ENCODE assay signal across 13 cellular contexts in the genomic region with DNA sequence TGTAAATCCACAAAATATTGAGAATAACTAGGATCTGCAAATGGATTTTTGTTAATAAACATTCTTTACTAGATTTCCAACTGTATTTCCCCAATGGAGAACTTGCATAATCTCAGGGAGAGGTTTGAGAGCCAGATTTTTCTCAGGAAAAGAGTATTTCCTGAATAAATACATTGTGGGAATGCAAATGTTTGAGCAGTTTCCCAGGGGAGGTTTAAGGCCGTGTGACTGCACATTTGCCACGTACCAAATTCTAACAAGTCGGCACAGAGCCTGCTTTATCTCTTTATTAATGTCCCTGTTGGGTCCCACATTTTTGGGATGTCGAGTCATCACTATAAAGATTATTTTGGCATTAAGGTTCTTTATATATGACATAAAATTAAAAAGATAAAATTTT. TPM values are rescaled to one million over a fixed set of nuclear protein-coding genes. Genes with fewer than 3 reads are reported as not detected.
DNase-seq lines count a peak whose midpoint lies in the region; ATAC-seq, FAIRE-seq and TF ChIP-seq lines count a peak whose summit lies in the region.
"Had no signal": no experiment of that assay in that cellular context is flagged by ENCODE, and none has a peak within 500 bp of the region (broad histone marks: within the 10 kb centered on the region; RNA-seq: fewer than 3 reads in every experiment).

No MANE protein-coding gene starts in this region.

- no peaks in the 10 kb centered on the region for H3K27me3 Mint-ChIP-seq in chondrocyte (ENCODE audit: low read depth)
- H3K27me3 Mint-ChIP-seq: IgD-negative memory B cell had no signal

- peaks cover 66% of the 10 kb centered on the region for H3K4me1 Mint-ChIP-seq in chondrocyte (ENCODE audit: low read depth)
- H3K4me1 Mint-ChIP-seq: IgD-negative memory B cell had no signal

- H3K27ac Mint-ChIP-seq in chondrocyte (ENCODE audit: unreplicated experiment): peak overlapping the region; percentile 95
- H3K27ac Mint-ChIP-seq: IgD-negative memory B cell had no signal

- peaks cover 3% of the 10 kb centered on the region; the same call in 1 of the 2 replicates for H4K20me1 ChIP-seq in HepG2 (ENCODE audit: insufficient read depth, low read length)

- POLR2A ChIA-PET in HepG2 (lab: Yijun Ruan, JAX): interaction anchor here (1.2 to 4.3 kb wide), 4 partner anchors 13 to 23 kb away, joined by 3 to 20 read pairs (median 6); no protein-coding TSS in a partner anchor

- H2AFZ ChIP-seq in HepG2 (ENCODE audit: low read length): no peak overlapping the region

- CTCF ChIA-PET in HepG2 (lab: Yijun Ruan, JAX; ENCODE audit: low intra/inter-chr PET ratio, low total read pairs): no interaction called here

- H3K4me3 Mint-ChIP-seq in chondrocyte (ENCODE audit: unreplicated experiment): no peak overlapping the region
- H3K4me3 Mint-ChIP-seq: IgD-negative memory B cell had no signal

- TF ChIP-seq CTCF in chondrocyte (IDR thresholded peaks at IDR 0.05): no peak
- no peak for TF ChIP-seq CTCF in HepG2 (CRISPR knock-in tag; IDR thresholded peaks at IDR 0.05)

- H3K9me3 Mint-ChIP-seq in chondrocyte (ENCODE audit: low read depth): peaks cover 6% of the 10 kb centered on the region
- H3K9me3 Mint-ChIP-seq: IgD-negative memory B cell had no signal

- ATAC-seq in HepG2 (peak; percentile 71), HG03175 (IDR thresholded peaks at IDR 0.05; ENCODE audit: unreplicated experiment) (no peak), HG03342 (IDR thresholded peaks at IDR 0.05; ENCODE audit: unreplicated experiment) (no peak)

- peak in 1 of 2 experiments; percentile 75; a peak in 2 of 4 replicates for TF ChIP-seq EP300 in HepG2 (IDR thresholded peaks at IDR 0.05; ENCODE audit: low read depth in 2 of 2, low read length in 2 of 2)
- TF ChIP-seq EP300 in HepG2 (CRISPR knock-in tag; IDR thresholded peaks at IDR 0.05; ENCODE audit: borderline replicate concordance): no peak

- no peaks in the 10 kb centered on the region for H3K9me3 ChIP-seq in HUES48 (ENCODE audit: control insufficient read depth, insufficient read depth, low read length)
- no peaks in the 10 kb centered on the region for H3K9me3 ChIP-seq in HepG2 (ENCODE audit: low read length)

- no peak for TF ChIP-seq POLR2A in HepG2 (IDR thresholded peaks at IDR 0.05; ENCODE audit: insufficient read depth in 1 of 2, low read depth in 2 of 2, low read length in 2 of 2)

- DNase-seq in A172 (ENCODE audit: low spot score): peak; percentile 56
- DNase-seq in chondrocyte (ENCODE audit: low spot score): no peak
- DNase-seq in HepG2 (ENCODE audit: low spot score): peak; percentile 78
- DNase-seq in stimulated activated CD4-positive, alpha-beta T cell treated with anti-CD3 and anti-CD28 coated beads, Interleukin-12 subunit alpha, Interleukin-12 subunit beta, amount 100 ng/mL, for 4 hours: no peak
- no peak for DNase-seq in amniotic stem cell (lab: John Stamatoyannopoulos, UW)
- DNase-seq: AML-193, GF-D8, NCI-H187 treated with DMSO at 0.1 percent for 48 hours, occipital lobe had no signal

- in situ Hi-C loops in HepG2 (cut with HindIII; ENCODE audit: extremely low pct_ligation_motif_present, low pct_unique_long_range_greater_than_20kb): loop anchor here (25.0 kb wide), 1 partner anchor 1910 kb away; the partner anchor contains the start of gene WDR75

- WGBS in HepG2 (ENCODE audit: low lambda C conversion rate): 25% methylated on average over 4 of the region's 4 CpGs

- H3K36me3 Mint-ChIP-seq in chondrocyte (ENCODE audit: low read depth): peaks cover 7% of the 10 kb centered on the region
- H3K36me3 Mint-ChIP-seq: IgD-negative memory B cell had no signal

- no peak for TF ChIP-seq RAD21 in HepG2 (CRISPR knock-in tag; IDR thresholded peaks at IDR 0.05)

- no peak for FAIRE-seq in HepG2 (lab: Jason Lieb, UNC)

- H3K36me3 ChIP-seq in HUES48 (ENCODE audit: control insufficient read depth, insufficient read depth, low read length) (no peaks in the 10 kb centered on the region), HepG2 (replicated peaks in 1 of 2; ENCODE audit: control insufficient read depth in 1 of 2, insufficient read depth in 2 of 2, low read length in 2 of 2) (peaks cover 2 to 31% of the 10 kb centered on the region in 2 experiments)

- H3K4me3 ChIP-seq in HUES48 (ENCODE audit: low read depth, low read length) (no peak overlapping the region), HepG2 (replicated peaks in 1 of 3; ENCODE audit: insufficient read depth in 1 of 3, low read depth in 2 of 3, low read length in 3 of 3) (no peak overlapping the region; a peak in 1 of 6 replicates)

- H3K9ac ChIP-seq in HUES48 (ENCODE audit: low read depth, low read length) (no peak overlapping the region), HepG2 (ENCODE audit: insufficient read depth, low read depth, low read length) (peak overlapping the region; percentile 25; the same call in 1 of the 2 replicates)

- H3K27ac ChIP-seq in HUES48 (ENCODE audit: low read depth, low read length) (peak overlapping the region; percentile 84), HepG2 (ENCODE audit: extremely low read length, insufficient read depth, low read length) (peak overlapping the region; percentile 60)

- H3K4me2 ChIP-seq in HepG2 (ENCODE audit: low read depth, low read length): peak overlapping the region; percentile 33

- H3K4me1 ChIP-seq in HUES48 (ENCODE audit: control insufficient read depth, insufficient read depth, low read length) (peaks cover 46% of the 10 kb centered on the region), HepG2 (ENCODE audit: insufficient read depth, low read length) (peaks cover 89% of the 10 kb centered on the region)

- peaks cover 86% of the 10 kb centered on the region for H3K79me2 ChIP-seq in HepG2 (ENCODE audit: insufficient read depth, low read length)

- intact Hi-C loops in HepG2 (cut with micrococcal nuclease; ENCODE audit: unreplicated experiment): no loop called here

- H3K27me3 ChIP-seq in HUES48 (ENCODE audit: control insufficient read depth, insufficient read depth, low read length): no peaks in the 10 kb centered on the region
- no peaks in the 10 kb centered on the region for H3K27me3 ChIP-seq in HepG2 (ENCODE audit: control insufficient read depth in 1 of 2, insufficient read depth in 2 of 2, low read length in 2 of 2)

- no TSS peak for BruUV-seq in HepG2 (replicated peaks; lab: Mats Ljungman, UMichigan)

TF ChIP-seq in HepG2, 621 proteins besides CTCF, POLR2A, EP300 and RAD21 (continues in another document):
- TF ChIP-seq ZNF451 (CRISPR knock-in tag; IDR thresholded peaks at IDR 0.05): no peak
- peak; percentile 64 for TF ChIP-seq FOXA3 (CRISPR knock-in tag; IDR thresholded peaks at IDR 0.05)
- TF ChIP-seq, protein P1, sequence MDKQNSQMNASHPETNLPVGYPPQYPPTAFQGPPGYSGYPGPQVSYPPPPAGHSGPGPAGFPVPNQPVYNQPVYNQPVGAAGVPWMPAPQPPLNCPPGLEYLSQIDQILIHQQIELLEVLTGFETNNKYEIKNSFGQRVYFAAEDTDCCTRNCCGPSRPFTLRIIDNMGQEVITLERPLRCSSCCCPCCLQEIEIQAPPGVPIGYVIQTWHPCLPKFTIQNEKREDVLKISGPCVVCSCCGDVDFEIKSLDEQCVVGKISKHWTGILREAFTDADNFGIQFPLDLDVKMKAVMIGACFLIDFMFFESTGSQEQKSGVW (CRISPR knock-in tag; IDR thresholded peaks at IDR 0.05; ENCODE audit: borderline replicate concordance): no peak
- peak; percentile 23 for TF ChIP-seq ASH2L (IDR thresholded peaks at IDR 0.05; ENCODE audit: insufficient read length, low read depth, low read length)
- peak; percentile 31; the same call in 1 of the 2 replicates for TF ChIP-seq NAIF1 (CRISPR knock-in tag; IDR thresholded peaks at IDR 0.05; ENCODE audit: borderline replicate concordance)

RNA-seq across cellular contexts. Expression of gene TFPI, which starts 27.0 kb away (rescaled TPM):
- total RNA-seq in A172 (2014; rRNA removed; shearing (Covaris generic)): 166 and 226 TPM in 2 replicates
- total RNA-seq in chondrocyte: 116 to 173 TPM (median 161 TPM) in 3 replicates
- total RNA-seq in HepG2 (2016; rRNA removed; fragmentation: Illumina TruSeq; extraction: Trizol): 161 and 301 TPM in 2 replicates
- 38.3 and 39.3 TPM in 2 replicates for total RNA-seq in HepG2 (2016; cell fraction: cytosol; rRNA removed; fragmentation: Illumina TruSeq; extraction: Trizol; ENCODE audit: low read depth)
- 172 and 272 TPM in 2 replicates for total RNA-seq in HepG2 (2016; cell fraction: insoluble cytoplasmic fraction; rRNA removed; fragmentation: Illumina TruSeq; extraction: Trizol)
- total RNA-seq in HepG2 (2016; cell fraction: membrane; rRNA removed; fragmentation: Illumina TruSeq; extraction: Trizol): 52.0 and 70.0 TPM in 2 replicates
- total RNA-seq in HepG2 (2016; cell fraction: nucleus; rRNA removed; fragmentation: Illumina TruSeq; extraction: Trizol): 317 and 356 TPM in 2 replicates
- polyA plus RNA-seq in HepG2 (2011; rRNA removed): 404 and 436 TPM in 2 replicates
- 141 and 281 TPM in 2 replicates for polyA plus RNA-seq in HepG2 (2011; cell fraction: cytosol; rRNA removed)
- polyA plus RNA-seq in HepG2 (2011; cell fraction: nucleus; rRNA removed): 59.5 and 99.9 TPM in 2 replicates
- 778 and 1,175 TPM in 2 replicates for polyA plus RNA-seq in HepG2 (2012)
- polyA plus RNA-seq in HepG2 (2016; cell fraction: cytosol; fragmentation: Illumina TruSeq; extraction: Trizol; ENCODE audit: low read depth): 23.5 and 25.5 TPM in 2 replicates
- polyA plus RNA-seq in HepG2 (2016; cell fraction: insoluble cytoplasmic fraction; fragmentation: Illumina TruSeq; extraction: Trizol; ENCODE audit: low read depth): 122 TPM in 2 replicates
- polyA plus RNA-seq in HepG2 (2016; cell fraction: membrane; fragmentation: Illumina TruSeq; extraction: Trizol; ENCODE audit: low read depth): 32.9 and 33.4 TPM in 2 replicates
- polyA plus RNA-seq in HepG2 (2016; cell fraction: nucleus; fragmentation: Illumina TruSeq; extraction: Trizol; ENCODE audit: insufficient read depth, low read depth): 310 and 322 TPM in 2 replicates
- polyA minus RNA-seq in HepG2 (2011; rRNA and poly(A)+ RNA removed; ENCODE audit: low replicate concordance): 28.8 and 207 TPM in 2 replicates
- polyA minus RNA-seq in HepG2 (2011; cell fraction: cytosol; rRNA and poly(A)+ RNA removed): 198 and 296 TPM in 2 replicates
- 460 and 590 TPM in 2 replicates for polyA minus RNA-seq in HepG2 (2011; cell fraction: nucleus; rRNA and poly(A)+ RNA removed)

Comparison
In these comparisons a context has a peak if more than half of its experiments do, and no peak if none do; other contexts are left out.
1. DNase-seq: peak in A172 (single experiment) and HepG2 (single experiment); none in chondrocyte (single experiment), stimulated activated CD4-positive, alpha-beta T cell treated with anti-CD3 and anti-CD28 coated beads, Interleukin-12 subunit alpha, Interleukin-12 subunit beta, amount 100 ng/mL, for 4 hours (single experiment) and amniotic stem cell (single experiment).